23 cellular contexts compared by ENCODE assay signal in genomic region chr10:103246328-103246727, GRCh38. TPM values are rescaled to one million over a fixed set of nuclear protein-coding genes. Genes with fewer than 3 reads are reported as not detected.
DNase-seq lines count a peak whose midpoint lies in the region; TF ChIP-seq lines count a peak whose summit lies in the region.
"Had no signal": no experiment of that assay in that cellular context is flagged by ENCODE, and none has a peak within 500 bp of the region (broad histone marks: within the 10 kb centered on the region; RNA-seq: fewer than 3 reads in every experiment).

No MANE protein-coding gene starts in this region.

- POLR2A ChIA-PET in A673 (lab: Charles Lee; ENCODE audit: low non-redundant PET), result no interaction called here

- H3K4me1 ChIP-seq in A673 (ENCODE audit: insufficient read depth, low read length, poor library complexity, severe bottlenecking), result no peaks in the 10 kb centered on the region

- H3K4me3 ChIP-seq in A673 (ENCODE audit: low read depth, low read length, poor library complexity, severe bottlenecking) (no peak overlapping the region), HFF-Myc (replicated peaks; ENCODE audit: low read depth, low read length) (no peak overlapping the region), WERI-Rb-1 (ENCODE audit: low read depth, low read length) (no peak overlapping the region), fibroblast of mammary gland (ENCODE audit: control insufficient read depth, low read depth, low read length) (no peak overlapping the region)
- H3K4me3 ChIP-seq: cardiac muscle cell had no signal

- intact Hi-C loops in A673 (cut with micrococcal nuclease; ENCODE audit: unreplicated experiment), result no loop called here
- intact Hi-C loops in posterior vena cava (cut with DNase I), result loop anchor here (10.0 kb wide), 3 partner anchors 52 to 332 kb away; partner anchors contain the start of genes CNNM2 (in 1 of the 2) and NT5C2 (in 1 of the 2)

- H3K9me3 ChIP-seq in A673 (ENCODE audit: low read depth, low read length, poor library complexity, severe bottlenecking), result no peaks in the 10 kb centered on the region
- no peaks in the 10 kb centered on the region for H3K9me3 ChIP-seq in WERI-Rb-1 (ENCODE audit: severe bottlenecking)

- peak; percentile 22 for TF ChIP-seq CTCF in A673 (conservative IDR thresholded peaks at IDR 0.05; ENCODE audit: low read depth, low read length)
- peak; percentile 14 for TF ChIP-seq CTCF in HFF-Myc (IDR thresholded peaks at IDR 0.05; ENCODE audit: low read depth, low read length, missing control alignments)
- TF ChIP-seq CTCF in WERI-Rb-1 (IDR thresholded peaks at IDR 0.05; ENCODE audit: low read depth, low read length), result peak; percentile 34; the same call in 1 of the 2 replicates
- TF ChIP-seq CTCF in fibroblast of mammary gland (conservative IDR thresholded peaks at IDR 0.05; ENCODE audit: control insufficient read depth, insufficient read depth, low read depth, low read length), result peak; percentile 33

- no peaks in the 10 kb centered on the region for H3K36me3 ChIP-seq in A673 (ENCODE audit: insufficient read depth, low read length, poor library complexity, severe bottlenecking)
- H3K36me3 ChIP-seq in WERI-Rb-1, result no peaks in the 10 kb centered on the region
- H3K36me3 ChIP-seq: cardiac muscle cell had no signal

- no peaks in the 10 kb centered on the region for H3K27me3 ChIP-seq in A673 (replicated peaks; ENCODE audit: insufficient read depth, low read depth, low read length, poor library complexity)
- H3K27me3 ChIP-seq in WERI-Rb-1 (ENCODE audit: insufficient read depth, low read depth, severe bottlenecking), result no peaks in the 10 kb centered on the region
- H3K27me3 ChIP-seq: cardiac muscle cell had no signal

- no peak for DNase-seq in A673 (ENCODE audit: low spot score)
- DNase-seq in HFF-Myc (ENCODE audit: extremely low read depth, low read depth), result no peak
- DNase-seq in WERI-Rb-1, result no peak
- DNase-seq in fibroblast of mammary gland (ENCODE audit: low read depth), result peak; percentile 8
- DNase-seq in posterior vena cava (ENCODE audit: low spot score), result no peak
- no peak for DNase-seq in SIG-M5 treated with dmso at 0.1 percent for 504 hours (lab: John Stamatoyannopoulos, UW; ENCODE audit: unreplicated experiment)
- no peak for DNase-seq in superior temporal gyrus (ENCODE audit: extremely low spot score)
- no peak for DNase-seq in stimulated activated CD4-positive, alpha-beta T cell treated with anti-CD3 and anti-CD28 coated beads, Interleukin-4, amount 100 ng/mL, for 1 hour
- DNase-seq: activated CD4-positive, alpha-beta T cell treated with anti-CD3 and anti-CD28 coated beads for 48 hours; activated naive CD8-positive, alpha-beta T cell treated with anti-CD3 and anti-CD28 coated beads, Interleukin-2, amount 50 U/mL, for 24 hours; COR-L47; KBM-7; left cardiac atrium; naive thymus-derived CD8-positive, alpha-beta T cell; NCI-H1092; NCI-H1930; stimulated activated naive B cell treated with anti-CD40 and anti-IgM and Interleukin-4, amounts not matched to agents 10 μg/mL and 1 μg/mL and 100 μg/mL, for 72 hours; T-cell had no signal

- CTCF ChIA-PET in A673 (lab: Charles Lee), result no interaction called here

- BruUV-seq in A673 (replicated peaks; lab: Mats Ljungman, UMichigan), result no TSS peak

- H3K27ac ChIP-seq in A673 (ENCODE audit: low read depth, low read length, poor library complexity, severe bottlenecking) (no peak overlapping the region), WERI-Rb-1 (no peak overlapping the region)
- H3K27ac ChIP-seq: cardiac muscle cell, parathyroid adenoma had no signal

RNA-seq across cellular contexts. Expression of gene RPEL1, which starts 0.6 kb away (rescaled TPM):
- total RNA-seq in A673 (2021) (not detected in 2 replicates), posterior vena cava (not detected)
- total RNA-seq: activated T-helper 17 cell treated with anti-CD3 and anti-CD28 coated beads, Interleukin-2, amount 50 U/mL, for 72 hours; cardiac muscle cell; left cardiac atrium; mesenteric fat pad; naive thymus-derived CD8-positive, alpha-beta T cell; T-cell had no signal

RNA-seq across cellular contexts. Expression of gene INA, which starts 30.6 kb away (rescaled TPM):
- total RNA-seq in A673 (2021), result 14.1 and 16.2 TPM in 2 replicates
- under 1 TPM in 1 of 2 donors, not detected in 1; 0.10 TPM for total RNA-seq in posterior vena cava
- total RNA-seq: left cardiac atrium; mesenteric fat pad; naive thymus-derived CD8-positive, alpha-beta T cell; NCI-H460; T-cell had no signal

RNA-seq across cellular contexts. Expression of gene NT5C2, which starts 53.3 kb away (rescaled TPM):
- total RNA-seq in A673 (2021) (60.0 and 61.8 TPM in 2 replicates), posterior vena cava (10 to 100 TPM; 50.4 to 50.6 TPM)

Comparison
In these comparisons a context has a peak if more than half of its experiments do, and no peak if none do; other contexts are left out.
1. RNA of gene INA, which starts 30.6 kb away (total RNA-seq): 14.1 to 16.2 TPM in A673; 0.10 TPM in posterior vena cava; every median in the first group is over 10 times any median in the second.
2. Peak in every context shown above with its lines, with median percentiles within 50 percentile points of each other: CTCF ChIP-seq.